Comparison of ENCODE assay signal across 8 cellular contexts in genomic region chr18:50194623-50195532, GRCh38. TPM values are rescaled to one million over a fixed set of nuclear protein-coding genes. Genes with fewer than 3 reads are reported as not detected.
DNase-seq lines count a peak whose midpoint lies in the region; ATAC-seq and TF ChIP-seq lines count a peak whose summit lies in the region.

Gene MYO5B, minus strand, starts transcription at chr18:50195147. Its CDS starts 354 bp downstream, at chr18:50194793.

- DNase-seq in ELF-1 (ENCODE audit: low read depth, low spot score): peak; percentile 45
- peak; percentile 71 for DNase-seq in WTC11 (ENCODE audit: low spot score)
- no peak for DNase-seq in coronary artery (ENCODE audit: low spot score)
- DNase-seq in mesothelial cell of epicardium (ENCODE audit: low spot score in 2 of 2, unreplicated experiment in 2 of 2): peak; percentile 45 to 75

- CTCF ChIA-PET in WTC11 (lab: Charles Lee): interaction anchor here (0.6 to 2.9 kb wide), 20 partner anchors 8 to 331 kb away, joined by 3 to 38 read pairs (median 4); no protein-coding TSS in a partner anchor

- no peaks in the 10 kb centered on the region for H3K9me3 Mint-ChIP-seq in WTC11
- no peaks in the 10 kb centered on the region for H3K9me3 Mint-ChIP-seq in mesothelial cell of epicardium
- no peaks in the 10 kb centered on the region for H3K9me3 Mint-ChIP-seq in stimulated activated memory B cell treated with anti-CD40 and anti-IgM and Interleukin-4, amounts not matched to agents 10 μg/mL and 1 μg/mL and 100 μg/mL, for 72 hours

- H3K27ac ChIP-seq in coronary artery: no peak within 1 kb of the TSS

- H3K4me3 ChIP-seq in coronary artery: peak within 1 kb of the TSS; percentile 71

- ATAC-seq in GM21529 (IDR thresholded peaks at IDR 0.05; ENCODE audit: unreplicated experiment) (peak; percentile 82), WTC11 (peak; percentile 83), HG02610 (IDR thresholded peaks at IDR 0.05; ENCODE audit: unreplicated experiment) (no peak)
- peak; percentile 90 for ATAC-seq in stimulated activated memory B cell treated with anti-CD40 and anti-IgM and Interleukin-4, amounts not matched to agents 10 μg/mL and 1 μg/mL and 100 μg/mL, for 72 hours

- TF ChIP-seq CTCF in LNCAP (IDR thresholded peaks at IDR 0.05) (peak; percentile 91), WTC11 (IDR thresholded peaks at IDR 0.05) (peak; percentile 46), coronary artery (IDR thresholded peaks at IDR 0.05) (no peak), mesothelial cell of epicardium (IDR thresholded peaks at IDR 0.05; ENCODE audit: unreplicated experiment) (peak; percentile 25)

- peak within 1 kb of the TSS; percentile 76 for H3K4me3 Mint-ChIP-seq in WTC11
- H3K4me3 Mint-ChIP-seq in mesothelial cell of epicardium: peak within 1 kb of the TSS; percentile 70
- peak within 1 kb of the TSS; percentile 70 for H3K4me3 Mint-ChIP-seq in stimulated activated memory B cell treated with anti-CD40 and anti-IgM and Interleukin-4, amounts not matched to agents 10 μg/mL and 1 μg/mL and 100 μg/mL, for 72 hours

- H3K4me1 Mint-ChIP-seq in WTC11 (peaks cover 24% of the 10 kb centered on the region), mesothelial cell of epicardium (peaks cover 15% of the 10 kb centered on the region)
- H3K4me1 Mint-ChIP-seq in stimulated activated memory B cell treated with anti-CD40 and anti-IgM and Interleukin-4, amounts not matched to agents 10 μg/mL and 1 μg/mL and 100 μg/mL, for 72 hours: peaks cover 20% of the 10 kb centered on the region

- H3K27me3 Mint-ChIP-seq in WTC11 (ENCODE audit: low read depth) (peaks cover 68% of the 10 kb centered on the region), mesothelial cell of epicardium (ENCODE audit: low read depth) (peaks cover 74% of the 10 kb centered on the region)
- H3K27me3 Mint-ChIP-seq in stimulated activated memory B cell treated with anti-CD40 and anti-IgM and Interleukin-4, amounts not matched to agents 10 μg/mL and 1 μg/mL and 100 μg/mL, for 72 hours: peaks cover 49% of the 10 kb centered on the region

- H3K36me3 Mint-ChIP-seq in WTC11 (no peaks in the 10 kb centered on the region), mesothelial cell of epicardium (no peaks in the 10 kb centered on the region)
- no peaks in the 10 kb centered on the region for H3K36me3 Mint-ChIP-seq in stimulated activated memory B cell treated with anti-CD40 and anti-IgM and Interleukin-4, amounts not matched to agents 10 μg/mL and 1 μg/mL and 100 μg/mL, for 72 hours

- H3K27ac Mint-ChIP-seq in WTC11: no peak within 1 kb of the TSS
- H3K27ac Mint-ChIP-seq in mesothelial cell of epicardium: no peak within 1 kb of the TSS
- no peak within 1 kb of the TSS for H3K27ac Mint-ChIP-seq in stimulated activated memory B cell treated with anti-CD40 and anti-IgM and Interleukin-4, amounts not matched to agents 10 μg/mL and 1 μg/mL and 100 μg/mL, for 72 hours

- POLR2A ChIA-PET in WTC11 (lab: Charles Lee): interaction anchor here (0.6 kb wide), 1 partner anchor 9 kb away, joined by 3 read pairs; no protein-coding TSS in a partner anchor

TF ChIP-seq in WTC11, 78 proteins besides CTCF, POLR2A, EP300 and RAD21:
- TF ChIP-seq SP1 (CRISPR knock-in tag; conservative IDR thresholded peaks at IDR 0.05) (peak; percentile 62; the same call in 1 of the 2 replicates), NFATC4 (CRISPR knock-in tag; IDR thresholded peaks at IDR 0.05) (no peak)

RNA-seq across cellular contexts. Expression of gene MYO5B, which starts in this region (rescaled TPM):
- total RNA-seq in WTC11 (2021): 7.0 to 8.7 TPM (median 7.4 TPM) in 3 replicates
- 15.1 to 15.6 TPM (median 15.1 TPM) in 3 replicates for total RNA-seq in mesothelial cell of epicardium
